Comparison of ENCODE assay signal across 15 cellular contexts in genomic region chr6:157647261-157647915, GRCh38.
DNase-seq lines count a peak whose midpoint lies in the region; ATAC-seq and TF ChIP-seq lines count a peak whose summit lies in the region.
"Had no signal": no experiment of that assay in that cellular context is flagged by ENCODE, and none has a peak within 500 bp of the region (broad histone marks: within the 10 kb centered on the region; RNA-seq: fewer than 3 reads in every experiment).

No MANE protein-coding gene starts in this region.

- no peak for TF ChIP-seq CTCF in RWPE1 (conservative IDR thresholded peaks at IDR 0.05; ENCODE audit: low read depth)

- no peak overlapping the region for H3K27ac Mint-ChIP-seq in activated CD8-positive, alpha-beta memory T cell treated with anti-CD3 and anti-CD28 coated beads, Interleukin-2, amount 10 ng/mL, durations not matched to agents 7 days and 5 days
- H3K27ac Mint-ChIP-seq in activated naive CD8-positive, alpha-beta T cell treated with anti-CD3 and anti-CD28 coated beads, Interleukin-2, amount 10 ng/mL, durations not matched to agents 7 days and 5 days = peak overlapping the region; percentile 6
- no peak overlapping the region for H3K27ac Mint-ChIP-seq in stimulated activated memory B cell treated with anti-CD40 and anti-IgM and Interleukin-4, amounts not matched to agents 10 μg/mL and 1 μg/mL and 100 μg/mL, for 72 hours

- peak; percentile 56 for ATAC-seq in activated CD8-positive, alpha-beta memory T cell treated with anti-CD3 and anti-CD28 coated beads, Interleukin-2, amount 10 ng/mL, durations not matched to agents 7 days and 5 days
- peak; percentile 75 for ATAC-seq in activated naive CD8-positive, alpha-beta T cell treated with anti-CD3 and anti-CD28 coated beads, Interleukin-2, amount 10 ng/mL, durations not matched to agents 7 days and 5 days (ENCODE audit: low read depth)
- peak; percentile 45 for ATAC-seq in stimulated activated naive CD8-positive, alpha-beta T cell treated with anti-CD3 and anti-CD28 coated beads, Interleukin-15, Interleukin-2, amounts not matched to agents 100 U/mL and 50 U/mL, for 24 hours
- ATAC-seq in stimulated activated memory B cell treated with anti-CD40 and anti-IgM and Interleukin-4, amounts not matched to agents 10 μg/mL and 1 μg/mL and 100 μg/mL, for 72 hours = no peak

- DNase-seq in activated CD8-positive, alpha-beta memory T cell treated with anti-CD3 and anti-CD28 coated beads, Interleukin-2, amount 10 ng/mL, durations not matched to agents 7 days and 5 days = peak; percentile 65
- DNase-seq in activated CD8-positive, alpha-beta memory T cell treated with anti-CD3 and anti-CD28 coated beads, Interleukin-2, amount 50 U/mL, for 4 hours = no peak
- DNase-seq in NCI-H69 (lab: John Stamatoyannopoulos, UW) (peak; percentile 40), glomerular visceral epithelial cell (ENCODE audit: extremely low spot score) (no peak), RWPE1 (ENCODE audit: low spot score) (no peak)
- DNase-seq in activated naive CD8-positive, alpha-beta T cell treated with anti-CD3 and anti-CD28 coated beads, Interleukin-2, amount 10 ng/mL, durations not matched to agents 7 days and 5 days = no peak
- DNase-seq in stimulated activated naive CD8-positive, alpha-beta T cell treated with anti-CD3 and anti-CD28 coated beads, Interleukin-15, Interleukin-2, amounts not matched to agents 100 U/mL and 50 U/mL, for 24 hours = no peak
- DNase-seq: activated CD4-positive, CD25-positive, alpha-beta regulatory T cell; brain microvascular endothelial cell; effector CD8-positive, alpha-beta T cell; NCI-H1930 had no signal

- peaks cover 6% of the 10 kb centered on the region for H3K36me3 Mint-ChIP-seq in activated CD8-positive, alpha-beta memory T cell treated with anti-CD3 and anti-CD28 coated beads, Interleukin-2, amount 10 ng/mL, durations not matched to agents 7 days and 5 days
- H3K36me3 Mint-ChIP-seq in activated naive CD8-positive, alpha-beta T cell treated with anti-CD3 and anti-CD28 coated beads, Interleukin-2, amount 10 ng/mL, durations not matched to agents 7 days and 5 days = peaks cover 12% of the 10 kb centered on the region
- H3K36me3 Mint-ChIP-seq in stimulated activated memory B cell treated with anti-CD40 and anti-IgM and Interleukin-4, amounts not matched to agents 10 μg/mL and 1 μg/mL and 100 μg/mL, for 72 hours = peaks cover 45% of the 10 kb centered on the region

- POLR2A ChIA-PET in activated naive CD8-positive, alpha-beta T cell treated with anti-CD3 and anti-CD28 coated beads, Interleukin-2, amount 10 ng/mL, durations not matched to agents 7 days and 5 days (lab: Charles Lee) = no interaction called here
- POLR2A ChIA-PET in RWPE1 (lab: Yijun Ruan, JAX; ENCODE audit: low non-redundant PET) = no interaction called here

- CTCF ChIA-PET in activated CD8-positive, alpha-beta memory T cell treated with anti-CD3 and anti-CD28 coated beads, Interleukin-2, amount 10 ng/mL, durations not matched to agents 7 days and 5 days (lab: Charles Lee) = interaction anchor here (0.9 to 1.0 kb wide), 2 partner anchors 19 to 267 kb away, joined by 3 to 4 read pairs; partner anchors contain the start of gene ZDHHC14
- CTCF ChIA-PET in RWPE1 (lab: Yijun Ruan, JAX) = no interaction called here

- H3K4me1 Mint-ChIP-seq in activated CD8-positive, alpha-beta memory T cell treated with anti-CD3 and anti-CD28 coated beads, Interleukin-2, amount 10 ng/mL, durations not matched to agents 7 days and 5 days = peaks cover 16% of the 10 kb centered on the region
- peaks cover 19% of the 10 kb centered on the region for H3K4me1 Mint-ChIP-seq in activated naive CD8-positive, alpha-beta T cell treated with anti-CD3 and anti-CD28 coated beads, Interleukin-2, amount 10 ng/mL, durations not matched to agents 7 days and 5 days
- peaks cover 6% of the 10 kb centered on the region for H3K4me1 Mint-ChIP-seq in stimulated activated memory B cell treated with anti-CD40 and anti-IgM and Interleukin-4, amounts not matched to agents 10 μg/mL and 1 μg/mL and 100 μg/mL, for 72 hours

- no peaks in the 10 kb centered on the region for H3K9me3 Mint-ChIP-seq in activated CD8-positive, alpha-beta memory T cell treated with anti-CD3 and anti-CD28 coated beads, Interleukin-2, amount 10 ng/mL, durations not matched to agents 7 days and 5 days (ENCODE audit: low read depth)
- H3K9me3 Mint-ChIP-seq in activated naive CD8-positive, alpha-beta T cell treated with anti-CD3 and anti-CD28 coated beads, Interleukin-2, amount 10 ng/mL, durations not matched to agents 7 days and 5 days = no peaks in the 10 kb centered on the region
- no peaks in the 10 kb centered on the region for H3K9me3 Mint-ChIP-seq in stimulated activated memory B cell treated with anti-CD40 and anti-IgM and Interleukin-4, amounts not matched to agents 10 μg/mL and 1 μg/mL and 100 μg/mL, for 72 hours

- no peak overlapping the region for H3K27ac ChIP-seq in RWPE1
- H3K27ac ChIP-seq: brain microvascular endothelial cell, KMS-11, prostate gland, tibial artery had no signal

- no peaks in the 10 kb centered on the region for H3K27me3 Mint-ChIP-seq in activated CD8-positive, alpha-beta memory T cell treated with anti-CD3 and anti-CD28 coated beads, Interleukin-2, amount 10 ng/mL, durations not matched to agents 7 days and 5 days
- H3K27me3 Mint-ChIP-seq in activated naive CD8-positive, alpha-beta T cell treated with anti-CD3 and anti-CD28 coated beads, Interleukin-2, amount 10 ng/mL, durations not matched to agents 7 days and 5 days = peaks cover 3% of the 10 kb centered on the region
- no peaks in the 10 kb centered on the region for H3K27me3 Mint-ChIP-seq in stimulated activated memory B cell treated with anti-CD40 and anti-IgM and Interleukin-4, amounts not matched to agents 10 μg/mL and 1 μg/mL and 100 μg/mL, for 72 hours

- H3K4me3 Mint-ChIP-seq in activated CD8-positive, alpha-beta memory T cell treated with anti-CD3 and anti-CD28 coated beads, Interleukin-2, amount 10 ng/mL, durations not matched to agents 7 days and 5 days = no peak overlapping the region
- H3K4me3 Mint-ChIP-seq in activated naive CD8-positive, alpha-beta T cell treated with anti-CD3 and anti-CD28 coated beads, Interleukin-2, amount 10 ng/mL, durations not matched to agents 7 days and 5 days = peak overlapping the region; percentile 40
- no peak overlapping the region for H3K4me3 Mint-ChIP-seq in stimulated activated memory B cell treated with anti-CD40 and anti-IgM and Interleukin-4, amounts not matched to agents 10 μg/mL and 1 μg/mL and 100 μg/mL, for 72 hours

Comparison
In these comparisons a context has a peak if more than half of its experiments do, and no peak if none do; other contexts are left out.
1. DNase-seq: peak in activated CD8-positive, alpha-beta memory T cell treated with anti-CD3 and anti-CD28 coated beads, Interleukin-2, amount 10 ng/mL, durations not matched to agents 7 days and 5 days (single experiment) and NCI-H69 (single experiment); none in activated CD8-positive, alpha-beta memory T cell treated with anti-CD3 and anti-CD28 coated beads, Interleukin-2, amount 50 U/mL, for 4 hours (single experiment), activated naive CD8-positive, alpha-beta T cell treated with anti-CD3 and anti-CD28 coated beads, Interleukin-2, amount 10 ng/mL, durations not matched to agents 7 days and 5 days (single experiment), stimulated activated naive CD8-positive, alpha-beta T cell treated with anti-CD3 and anti-CD28 coated beads, Interleukin-15, Interleukin-2, amounts not matched to agents 100 U/mL and 50 U/mL, for 24 hours (single experiment), glomerular visceral epithelial cell (single experiment) and RWPE1 (single experiment).